8 cellular contexts compared by ENCODE assay signal in the genomic region with DNA sequence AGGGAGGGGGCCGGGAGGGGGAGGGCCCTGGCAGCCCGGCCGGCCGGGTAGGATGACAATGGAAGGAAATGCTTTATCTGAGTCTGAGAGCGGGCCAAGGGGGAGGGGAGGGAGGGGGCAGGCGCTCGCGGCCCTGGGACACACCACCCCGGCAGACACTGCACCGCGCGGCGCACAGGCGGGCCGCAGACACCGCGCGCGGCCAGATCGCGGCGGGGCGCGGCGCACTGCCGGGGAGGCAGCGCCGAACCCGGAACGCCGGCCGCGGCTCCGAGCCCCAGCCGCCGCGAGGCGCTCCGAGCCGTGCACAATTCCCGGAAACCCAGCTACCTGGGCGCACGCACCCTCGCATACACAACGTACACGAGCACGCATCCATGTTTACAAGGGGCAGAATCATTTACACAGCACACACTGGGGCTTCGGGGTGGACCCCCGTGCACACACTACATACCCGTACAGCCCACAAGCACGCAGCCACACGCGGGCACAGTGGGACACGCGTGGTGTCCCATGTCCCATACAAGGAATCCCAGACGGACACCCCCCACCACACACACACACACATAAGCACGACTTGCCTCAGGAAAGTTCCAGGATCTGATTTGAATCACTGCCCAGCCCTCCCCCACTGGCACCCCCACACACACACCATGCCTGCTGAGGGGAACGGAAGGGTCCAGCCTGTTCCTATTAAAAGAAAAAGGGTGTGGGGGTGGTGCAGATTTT. TPM values are rescaled to one million over a fixed set of nuclear protein-coding genes. Genes with fewer than 3 reads are reported as not detected.
DNase-seq lines count a peak whose midpoint lies in the region; ATAC-seq and TF ChIP-seq lines count a peak whose summit lies in the region.

HDAC7 (minus strand) TSS at position 2 of the 729 bp plus-strand sequence. CDS start 118 bp downstream, outside the sequence.

- peak within 1 kb of the TSS; percentile 87 to 90 for H3K4me3 ChIP-seq in foreskin fibroblast (ENCODE audit: low read depth in 1 of 2, low read length in 2 of 2)

- H3K27ac ChIP-seq in temporal lobe (ENCODE audit: low read depth, low read length): peak within 1 kb of the TSS; percentile 94

- H3K9me3 Mint-ChIP-seq in neural crest cell: no peaks in the 10 kb centered on the region

- no peaks in the 10 kb centered on the region for H3K36me3 Mint-ChIP-seq in neural crest cell (ENCODE audit: low read depth)

- peak within 1 kb of the TSS; percentile 93 for H3K27ac Mint-ChIP-seq in neural crest cell (ENCODE audit: unreplicated experiment)

- peak within 1 kb of the TSS; percentile 98 for H3K4me3 Mint-ChIP-seq in neural crest cell

- peak; percentile 44 for ATAC-seq in HG03354 (IDR thresholded peaks at IDR 0.05; ENCODE audit: poor library complexity, severe bottlenecking, unreplicated experiment)

- H3K4me1 Mint-ChIP-seq in neural crest cell: peaks cover 74% of the 10 kb centered on the region

- peak; percentile 71 for DNase-seq in NK-92 treated with Interleukin-12 subunit alpha and Interleukin-12 subunit beta, amount 100 ng/mL, for 24 hours (lab: John Stamatoyannopoulos, UW)
- no peak for DNase-seq in NK-92 (lab: John Stamatoyannopoulos, UW; ENCODE audit: unreplicated experiment)
- peak; percentile 89 for DNase-seq in RPMI8226
- peak in 3 of 4 experiments; percentile 50 to 72 (median 63) for DNase-seq in activated naive CD4-positive, alpha-beta T cell (lab: John Stamatoyannopoulos, UW)
- peak; percentile 89 to 97 for DNase-seq in foreskin fibroblast
- peak; percentile 47 for DNase-seq in neural crest cell (ENCODE audit: low read depth, low spot score)

- TF ChIP-seq CTCF in foreskin fibroblast (IDR thresholded peaks at IDR 0.05; ENCODE audit: low read depth, low read length) (no peak), neural crest cell (conservative IDR thresholded peaks at IDR 0.05) (no peak)

- no peaks in the 10 kb centered on the region for H3K27me3 Mint-ChIP-seq in neural crest cell (ENCODE audit: low read depth)

RNA-seq across cellular contexts. Expression of gene HDAC7, which starts in this region (rescaled TPM):
- total RNA-seq in neural crest cell: 76.0 and 76.6 TPM in 2 replicates
- total RNA-seq in temporal lobe: 10.8 TPM
